In the genomic region with DNA sequence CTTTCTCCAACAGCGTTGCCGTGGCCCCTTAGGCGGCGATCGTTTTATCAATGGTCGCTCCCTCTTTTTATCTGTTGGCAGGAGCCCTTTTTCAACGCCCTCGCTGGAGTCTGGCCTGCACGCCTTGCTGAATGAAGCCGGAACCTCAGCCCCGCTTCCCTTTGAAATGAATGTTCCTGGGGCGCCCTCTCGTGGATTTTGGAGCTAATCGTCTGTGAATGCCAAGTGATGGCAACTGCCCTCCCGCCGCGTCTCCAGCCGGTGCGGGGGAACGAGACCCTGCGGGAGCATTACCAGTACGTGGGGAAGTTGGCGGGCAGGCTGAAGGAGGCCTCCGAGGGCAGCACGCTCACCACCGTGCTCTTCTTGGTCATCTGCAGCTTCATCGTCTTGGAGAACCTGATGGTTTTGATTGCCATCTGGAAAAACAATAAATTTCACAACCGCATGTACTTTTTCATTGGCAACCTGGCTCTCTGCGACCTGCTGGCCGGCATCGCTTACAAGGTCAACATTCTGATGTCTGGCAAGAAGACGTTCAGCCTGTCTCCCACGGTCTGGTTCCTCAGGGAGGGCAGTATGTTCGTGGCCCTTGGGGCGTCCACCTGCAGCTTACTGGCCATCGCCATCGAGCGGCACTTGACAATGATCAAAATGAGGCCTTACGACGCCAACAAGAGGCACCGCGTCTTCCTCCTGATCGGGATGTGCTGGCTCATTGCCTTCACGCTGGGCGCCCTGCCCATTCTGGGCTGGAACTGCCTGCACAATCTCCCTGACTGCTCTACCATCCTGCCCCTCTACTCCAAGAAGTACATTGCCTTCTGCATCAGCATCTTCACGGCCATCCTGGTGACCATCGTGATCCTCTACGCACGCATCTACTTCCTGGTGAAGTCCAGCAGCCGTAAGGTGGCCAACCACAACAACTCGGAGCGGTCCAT, we compare ENCODE assay signal across 8 cellular contexts. TPM values are rescaled to one million over a fixed set of nuclear protein-coding genes. Genes with fewer than 3 reads are reported as not detected.
A peak's percentile ranks its signal among the peaks of the same experiment; 100 is the strongest.
DNase-seq lines count a peak whose midpoint lies in the region; ATAC-seq and TF ChIP-seq lines count a peak whose summit lies in the region.
"Had no signal": no experiment of that assay in that cellular context is flagged by ENCODE, and none has a peak within 500 bp of the region (broad histone marks: within the 10 kb centered on the region; RNA-seq: fewer than 3 reads in every experiment).

No MANE protein-coding gene starts in this region.

- H3K27me3 Mint-ChIP-seq in naive B cell: peaks cover 13 to 26% (median 24%) of the 10 kb centered on the region in 3 donors

- H3K27ac ChIP-seq in OCI-LY1 (ENCODE audit: low read depth, low read length, poor library complexity, severe bottlenecking) (no peak overlapping the region), esophagus muscularis mucosa (replicated peaks in 1 of 4) (peak overlapping the region; percentile 97 to 100 (median 99))

- H3K9me3 ChIP-seq in OCI-LY1 (ENCODE audit: low read length): no peaks in the 10 kb centered on the region
- no peaks in the 10 kb centered on the region for H3K9me3 ChIP-seq in esophagus muscularis mucosa

- no peaks in the 10 kb centered on the region for H4K20me1 ChIP-seq in OCI-LY1 (ENCODE audit: insufficient read depth, low read length)

- ATAC-seq in naive B cell (ENCODE audit: low read depth in 2 of 2): peak; percentile 49 to 64

- H3K4me3 ChIP-seq in OCI-LY1 (ENCODE audit: low read depth, low read length, poor library complexity, severe bottlenecking) (no peak overlapping the region), esophagus muscularis mucosa (peak overlapping the region; percentile 8 to 35 (median 15))

- H3K4me3 Mint-ChIP-seq in naive B cell: peak overlapping the region in 1 of 8 donors; percentile 25
- H3K4me3 Mint-ChIP-seq: stimulated activated naive CD8-positive, alpha-beta T cell treated with anti-CD3 and anti-CD28 coated beads, Interleukin-15, Interleukin-2, amounts not matched to agents 100 ng/mL and 50 ng/mL, for 24 hours had no signal

- no peaks in the 10 kb centered on the region for H3K79me2 ChIP-seq in OCI-LY1 (ENCODE audit: insufficient read depth, low read length)

- 0 out of 2 replicates have a peak, but pooled peaks cover 3% of the 10 kb centered on the region for H3F3A ChIP-seq in OCI-LY1 (ENCODE audit: insufficient read depth, low read length)

- H3K4me1 Mint-ChIP-seq in naive B cell: peaks cover 7 to 9% (median 7%) of the 10 kb centered on the region in 3 donors

- H2AFZ ChIP-seq in OCI-LY1 (ENCODE audit: low read length): no peak overlapping the region

- H3K4me1 ChIP-seq in OCI-LY1 (ENCODE audit: insufficient read depth, low read length, severe bottlenecking) (peaks cover 45% of the 10 kb centered on the region), esophagus muscularis mucosa (peaks cover 41 to 99% (median 95%) of the 10 kb centered on the region in 4 donors)

- intact Hi-C loops in esophagus muscularis mucosa (cut with DNase I): loop anchor here (2.0 to 10.0 kb wide), 3 partner anchors 279 to 406 kb away; no protein-coding TSS in a partner anchor

- no peak for TF ChIP-seq POLR2A in esophagus muscularis mucosa (IDR thresholded peaks at IDR 0.05; ENCODE audit: low read depth)

- no peaks in the 10 kb centered on the region for H3K9me2 ChIP-seq in OCI-LY1 (ENCODE audit: low read depth, low read length)

- TF ChIP-seq EP300 in esophagus muscularis mucosa (IDR thresholded peaks at IDR 0.05): no peak

- H3K27me3 ChIP-seq in OCI-LY1 (ENCODE audit: insufficient read depth, low read length) (no peaks in the 10 kb centered on the region; the same call in 1 of the 2 replicates), esophagus muscularis mucosa (no peaks in the 10 kb centered on the region)

- H3K36me3 Mint-ChIP-seq in naive B cell: no peaks in the 10 kb centered on the region

- DNase-seq in HPDE6-E6E7 (ENCODE audit: extremely low spot score): peak; percentile 74
- DNase-seq in activated T-cell treated with anti-CD3 and anti-CD28 coated beads for 4 hours: peak; percentile 70
- peak; percentile 97 for DNase-seq in esophagus muscularis mucosa (ENCODE audit: extremely low spot score)
- DNase-seq in naive B cell: peak; percentile 61
- peak; percentile 40 to 67 for DNase-seq in stimulated activated CD8-positive, alpha-beta memory T cell treated with anti-CD3 and anti-CD28 coated beads, Interleukin-7, amount 100 ng/mL, for 48 hours (ENCODE audit: extremely low read depth in 1 of 2, low read depth in 1 of 2)

- peak overlapping the region in 1 of 6 donors; percentile 80 for H3K27ac Mint-ChIP-seq in naive B cell
- H3K27ac Mint-ChIP-seq: stimulated activated naive CD8-positive, alpha-beta T cell treated with anti-CD3 and anti-CD28 coated beads, Interleukin-15, Interleukin-2, amounts not matched to agents 100 ng/mL and 50 ng/mL, for 24 hours had no signal

- TF ChIP-seq CTCF in GM12874 (IDR thresholded peaks at IDR 0.05; ENCODE audit: insufficient read depth, low read depth, low read length) (peak; percentile 68), OCI-LY1 (IDR thresholded peaks at IDR 0.05; ENCODE audit: low read length) (peak; percentile 83), esophagus muscularis mucosa (IDR thresholded peaks at IDR 0.05) (peak; percentile 72 to 82 (median 81))

- H3K9ac ChIP-seq in OCI-LY1 (ENCODE audit: low read length): peak overlapping the region; percentile 35; the same call in 1 of the 2 replicates

- 15% methylated on average over 32 of the region's 52 CpGs for WGBS in esophagus muscularis mucosa

- peaks cover 0 to 1% (median 0%) of the 10 kb centered on the region in 7 donors for H3K9me3 Mint-ChIP-seq in naive B cell
- H3K9me3 Mint-ChIP-seq: stimulated activated naive CD8-positive, alpha-beta T cell treated with anti-CD3 and anti-CD28 coated beads, Interleukin-15, Interleukin-2, amounts not matched to agents 100 ng/mL and 50 ng/mL, for 24 hours had no signal

- no peaks in the 10 kb centered on the region; the same call in 1 of the 2 replicates for H3K36me3 ChIP-seq in OCI-LY1 (ENCODE audit: insufficient read depth, low read length)
- peaks cover 7 to 51% (median 35%) of the 10 kb centered on the region in 4 donors for H3K36me3 ChIP-seq in esophagus muscularis mucosa

- peak overlapping the region; percentile 60 for H3K4me2 ChIP-seq in OCI-LY1 (ENCODE audit: low read length)

RNA-seq across cellular contexts. Expression of a gene that starts 10.0 kb away (rescaled TPM):
- total RNA-seq in esophagus muscularis mucosa: 100 to 1,000 TPM; 184 to 340 (median 223) TPM
- under 1 TPM in 1 of 6 donors, not detected in 5; 0.26 TPM for polyA plus RNA-seq in naive B cell (ENCODE audit: low read depth in 6 of 6)
